ENCODE assay signal across 9 cellular contexts in genomic region chr15:58440181-58440910, GRCh38. TPM values are rescaled to one million over a fixed set of nuclear protein-coding genes. Genes with fewer than 3 reads are reported as not detected.
DNase-seq lines count a peak whose midpoint lies in the region; ATAC-seq and TF ChIP-seq lines count a peak whose summit lies in the region.
"Had no signal": no experiment of that assay in that cellular context is flagged by ENCODE, and none has a peak within 500 bp of the region (broad histone marks: within the 10 kb centered on the region; RNA-seq: fewer than 3 reads in every experiment).

No MANE protein-coding gene starts in this region.

- H3K4me3 ChIP-seq in cardiac fibroblast (replicated peaks in 1 of 2; ENCODE audit: low read depth in 2 of 2, low read length in 2 of 2) (no peak overlapping the region), liver (ENCODE audit: low read depth in 1 of 3, low read length in 3 of 3) (no peak overlapping the region), urinary bladder (ENCODE audit: low read depth, low read length) (no peak overlapping the region)

- no peak overlapping the region for H3K4me3 Mint-ChIP-seq in activated CD8-positive, alpha-beta memory T cell treated with anti-CD3 and anti-CD28 coated beads, Interleukin-2, amount 10 ng/mL, durations not matched to agents 7 days and 5 days

- H3K9me3 ChIP-seq in liver (ENCODE audit: control insufficient read depth in 4 of 4, low read length in 3 of 4) = no peaks in the 10 kb centered on the region

- H3K36me3 Mint-ChIP-seq in activated CD8-positive, alpha-beta memory T cell treated with anti-CD3 and anti-CD28 coated beads, Interleukin-2, amount 10 ng/mL, durations not matched to agents 7 days and 5 days = peaks cover 2% of the 10 kb centered on the region

- H3K4me1 ChIP-seq in liver (ENCODE audit: control insufficient read depth in 4 of 4, insufficient read depth in 4 of 4, low read length in 3 of 4) = peaks cover 28 to 66% (median 49%) of the 10 kb centered on the region in 4 donors
- H3K4me1 ChIP-seq in urinary bladder (ENCODE audit: insufficient read depth) = peaks cover 2% of the 10 kb centered on the region

- CTCF ChIA-PET in activated CD8-positive, alpha-beta memory T cell treated with anti-CD3 and anti-CD28 coated beads, Interleukin-2, amount 10 ng/mL, durations not matched to agents 7 days and 5 days (lab: Charles Lee) = interaction anchor here (0.6 kb wide), 1 partner anchor 48 kb away, joined by 3 read pairs; no protein-coding TSS in a partner anchor

- TF ChIP-seq RAD21 in liver (IDR thresholded peaks at IDR 0.05) = peak; percentile 64 to 73

- no peaks in the 10 kb centered on the region for H3K27me3 ChIP-seq in liver (ENCODE audit: control insufficient read depth in 4 of 4, insufficient read depth in 4 of 4, low read length in 3 of 4)

- H3K9ac ChIP-seq in liver (ENCODE audit: low read depth in 1 of 2, low read length in 2 of 2) = peak overlapping the region; percentile 74 to 93

- WGBS in liver = 38% methylated on average over 7 of the region's 7 CpGs
- WGBS in urinary bladder = 75% methylated on average over 7 of the region's 7 CpGs

- peak overlapping the region; percentile 14 for H3K27ac Mint-ChIP-seq in activated CD8-positive, alpha-beta memory T cell treated with anti-CD3 and anti-CD28 coated beads, Interleukin-2, amount 10 ng/mL, durations not matched to agents 7 days and 5 days

- H3K27ac ChIP-seq in liver (ENCODE audit: low read depth in 1 of 2, low read length in 2 of 2) = peak overlapping the region; percentile 93 to 96
- H3K27ac ChIP-seq in urinary bladder (ENCODE audit: low read depth) = peak overlapping the region; percentile 46

- no peaks in the 10 kb centered on the region for H3K9me3 Mint-ChIP-seq in activated CD8-positive, alpha-beta memory T cell treated with anti-CD3 and anti-CD28 coated beads, Interleukin-2, amount 10 ng/mL, durations not matched to agents 7 days and 5 days (ENCODE audit: low read depth)

- TF ChIP-seq CTCF in cardiac fibroblast (IDR thresholded peaks at IDR 0.05; ENCODE audit: low read depth, low read length) (no peak), liver (IDR thresholded peaks at IDR 0.05; ENCODE audit: low read depth, low read length, missing input control) (no peak)

- no peaks in the 10 kb centered on the region for H3K36me3 ChIP-seq in liver (ENCODE audit: control insufficient read depth in 4 of 4, insufficient read depth in 3 of 4, low read depth in 1 of 4, low read length in 3 of 4)
- H3K36me3 ChIP-seq in urinary bladder (ENCODE audit: insufficient read depth) = no peaks in the 10 kb centered on the region

- no peak for DNase-seq in activated CD8-positive, alpha-beta memory T cell treated with anti-CD3 and anti-CD28 coated beads, Interleukin-2, amount 10 ng/mL, durations not matched to agents 7 days and 5 days
- DNase-seq in activated CD8-positive, alpha-beta memory T cell treated with anti-CD3 and anti-CD28 coated beads for 24 hours = no peak
- peak; percentile 41 to 68 for DNase-seq in cardiac fibroblast (ENCODE audit: low read depth in 2 of 2)
- DNase-seq in effector CD8-positive, alpha-beta T cell (lab: John Stamatoyannopoulos, UW) = no peak
- no peak for DNase-seq in CD1c-positive myeloid dendritic cell (ENCODE audit: extremely low spot score)
- DNase-seq: NCI-H2029 treated with DMSO at 0.1 percent for 48 hours had no signal

- peaks cover 25% of the 10 kb centered on the region for H3K4me1 Mint-ChIP-seq in activated CD8-positive, alpha-beta memory T cell treated with anti-CD3 and anti-CD28 coated beads, Interleukin-2, amount 10 ng/mL, durations not matched to agents 7 days and 5 days

- no peak for ATAC-seq in activated CD8-positive, alpha-beta memory T cell treated with anti-CD3 and anti-CD28 coated beads, Interleukin-2, amount 10 ng/mL, durations not matched to agents 7 days and 5 days
- no peak for ATAC-seq in HG02938 (IDR thresholded peaks at IDR 0.05; ENCODE audit: unreplicated experiment)

- no peaks in the 10 kb centered on the region for H3K27me3 Mint-ChIP-seq in activated CD8-positive, alpha-beta memory T cell treated with anti-CD3 and anti-CD28 coated beads, Interleukin-2, amount 10 ng/mL, durations not matched to agents 7 days and 5 days

TF ChIP-seq in liver, 16 proteins besides CTCF, POLR2A, EP300 and RAD21:
- TF ChIP-seq FOXA1 (IDR thresholded peaks at IDR 0.05) = peak; percentile 50
- TF ChIP-seq GABPA (IDR thresholded peaks at IDR 0.05 in 1 of 2, conservative IDR thresholded peaks at IDR 0.05 in 1 of 2) = no peak
- peak; percentile 23 for TF ChIP-seq HNF4G (IDR thresholded peaks at IDR 0.05)
- TF ChIP-seq REST (IDR thresholded peaks at IDR 0.05) = peak; percentile 73
- TF ChIP-seq RXRA (IDR thresholded peaks at IDR 0.05) = peak; percentile 94
- peak; percentile 93 to 95 for TF ChIP-seq JUND (IDR thresholded peaks at IDR 0.05)
- TF ChIP-seq MAX (IDR thresholded peaks at IDR 0.05) = peak; percentile 69
- peak; percentile 59 for TF ChIP-seq TAF1 (conservative IDR thresholded peaks at IDR 0.05)
- TF ChIP-seq NR2F2 (IDR thresholded peaks at IDR 0.05) = peak; percentile 91
- peak; percentile 61 for TF ChIP-seq YY1 (IDR thresholded peaks at IDR 0.05)
- TF ChIP-seq ZBTB33 (IDR thresholded peaks at IDR 0.05) = peak; percentile 53
- TF ChIP-seq EGR1 (IDR thresholded peaks at IDR 0.05; ENCODE audit: low read depth in 2 of 2) = peak; percentile 74 to 76
- TF ChIP-seq ATF3 (IDR thresholded peaks at IDR 0.05) = peak; percentile 79
- TF ChIP-seq FOXA2 (IDR thresholded peaks at IDR 0.05) = no peak
- TF ChIP-seq SP1 (IDR thresholded peaks at IDR 0.05) = peak; percentile 96
- TF ChIP-seq HNF4A (conservative IDR thresholded peaks at IDR 0.05) = peak; percentile 71 to 73

RNA-seq across cellular contexts. Expression of gene LIPC, which starts 8.6 kb away (rescaled TPM):
- total RNA-seq in activated CD8-positive, alpha-beta memory T cell treated with anti-CD3 and anti-CD28 coated beads, Interleukin-2, amount 10 ng/mL, durations not matched to agents 7 days and 5 days = 1 to 10 TPM; 5.3 to 9.0 TPM
- total RNA-seq in liver = 100 to 1,000 TPM; 136 to 268 TPM
- polyA plus RNA-seq in liver = 100 to 1,000 TPM in 1 of 2 donors, 10 to 100 TPM in 1; 60.1 to 126 TPM
- 1.2 TPM for total RNA-seq in urinary bladder
- polyA plus RNA-seq in urinary bladder = 0.41 TPM

Comparison
In these comparisons a context has a peak if more than half of its experiments do, and no peak if none do; other contexts are left out.
1. DNase-seq: peak in cardiac fibroblast (2 of 2); none in activated CD8-positive, alpha-beta memory T cell treated with anti-CD3 and anti-CD28 coated beads, Interleukin-2, amount 10 ng/mL, durations not matched to agents 7 days and 5 days (single experiment), activated CD8-positive, alpha-beta memory T cell treated with anti-CD3 and anti-CD28 coated beads for 24 hours (single experiment), effector CD8-positive, alpha-beta T cell (single experiment) and CD1c-positive myeloid dendritic cell (single experiment).
2. RNA of gene LIPC, which starts 8.6 kb away (total RNA-seq): 136 to 268 TPM in liver; 5.3 to 9.0 TPM in activated CD8-positive, alpha-beta memory T cell treated with anti-CD3 and anti-CD28 coated beads, Interleukin-2, amount 10 ng/mL, durations not matched to agents 7 days and 5 days and 1.2 TPM in urinary bladder (single experiment); every median in the first group is over 10 times any median in the second.